In the genomic region with DNA sequence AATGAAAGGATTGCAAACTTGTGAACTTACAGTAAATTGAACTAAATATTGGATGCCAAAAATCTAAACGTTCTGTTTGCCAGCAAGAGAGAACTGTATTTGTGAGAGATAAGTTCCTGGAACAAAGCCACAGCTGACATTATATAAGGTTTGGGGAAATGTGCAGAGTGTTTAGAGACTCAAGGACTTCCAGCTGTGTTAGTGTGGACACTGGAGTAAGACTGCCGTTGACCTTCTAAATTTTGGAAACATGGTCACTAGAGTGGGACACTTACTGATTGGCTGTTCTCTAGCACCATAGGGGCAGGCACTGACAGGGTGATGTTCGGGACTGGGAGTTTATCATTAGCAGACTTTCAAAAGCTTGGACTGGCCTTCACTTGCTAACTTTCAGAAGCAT, we compare ENCODE assay signal across 9 cellular contexts.
"Had no signal": no experiment of that assay in that cellular context is flagged by ENCODE, and none has a peak within 500 bp of the region (broad histone marks: within the 10 kb centered on the region; RNA-seq: fewer than 3 reads in every experiment).

No MANE protein-coding gene starts in this region.

- H3K27me3 ChIP-seq: thyroid gland, uterus had no signal

- H3K27ac ChIP-seq: parathyroid adenoma, thyroid gland, uterus had no signal

- H3K36me3 ChIP-seq: thyroid gland, uterus had no signal

- FAIRE-seq: keratinocyte had no signal

- H3K4me3 ChIP-seq: thyroid gland, uterus had no signal

- H3K9me3 ChIP-seq: thyroid gland, uterus had no signal

- DNase-seq: activated CD4-positive, alpha-beta T cell treated with anti-CD3 and anti-CD28 coated beads, Interleukin-2, amount 50 U/mL, for 4 hours; activated CD4-positive, CD25-positive, alpha-beta regulatory T cell treated with anti-CD3 and anti-CD28 coated beads, Interleukin-2, amount 50 U/mL, for 72 hours; activated T-cell treated with anti-CD3 and anti-CD28 coated beads, Interleukin-2, amount 50 U/mL, for 1 hour; amniotic stem cell; erythroblast; thyroid gland; uterus had no signal

- H3K4me1 ChIP-seq: parathyroid adenoma, thyroid gland, uterus had no signal
